ENCODE assay signal across 8 cellular contexts in the genomic region with DNA sequence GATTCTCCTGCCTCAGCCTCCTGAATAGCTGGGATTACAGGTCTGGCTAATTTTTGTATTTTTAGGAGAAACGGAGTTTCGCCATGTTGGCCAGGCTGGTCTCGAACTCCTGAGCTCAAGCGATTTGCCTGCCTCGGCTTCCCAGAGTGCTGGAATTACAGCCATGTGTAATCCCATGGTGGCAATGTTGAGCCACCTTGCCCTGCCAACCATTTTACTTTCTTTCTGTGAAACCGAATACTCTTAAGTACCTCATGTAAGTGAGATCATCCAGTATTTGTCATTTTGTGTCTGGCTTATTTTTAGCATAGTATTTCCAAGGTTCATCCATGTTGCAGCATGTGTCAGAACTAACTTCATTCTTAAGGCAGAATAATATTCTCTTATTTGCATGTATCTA. TPM values are rescaled to one million over a fixed set of nuclear protein-coding genes. Genes with fewer than 3 reads are reported as not detected.
A peak's percentile ranks its signal among the peaks of the same experiment; 100 is the strongest.
DNase-seq lines count a peak whose midpoint lies in the region; ATAC-seq, FAIRE-seq and TF ChIP-seq lines count a peak whose summit lies in the region.

No MANE protein-coding gene starts in this region.

- intact Hi-C loops in sciatic nerve (cut with DNase I) = no loop called here

- TF ChIP-seq RAD21 in A549 (conservative IDR thresholded peaks at IDR 0.05 in 1 of 2, IDR thresholded peaks at IDR 0.05 in 1 of 2) = peak; percentile 9 to 17; a peak in 1 of 5 replicates

- H3K9me3 ChIP-seq in A549 = no peaks in the 10 kb centered on the region
- no peaks in the 10 kb centered on the region for H3K9me3 ChIP-seq in HUES48 (ENCODE audit: control insufficient read depth, insufficient read depth, low read length)
- H3K9me3 ChIP-seq in mesodermal cell (ENCODE audit: control insufficient read depth, low read length) = no peaks in the 10 kb centered on the region

- no peaks in the 10 kb centered on the region for H3K27me3 ChIP-seq in HUES48 (ENCODE audit: control insufficient read depth, insufficient read depth, low read length)

- no peak for TF ChIP-seq CTCF in A549 (IDR thresholded peaks at IDR 0.05)
- TF ChIP-seq CTCF in astrocyte of the spinal cord (IDR thresholded peaks at IDR 0.05; ENCODE audit: low read depth, low read length) = no peak

- POLR2A ChIA-PET in A549 (lab: Yijun Ruan, JAX) = interaction anchor here (0.9 kb wide), 1 partner anchor 29 kb away, joined by 3 read pairs; no protein-coding TSS in a partner anchor

- FAIRE-seq in A549 (lab: Jason Lieb, UNC) = no peak

- peak overlapping the region; percentile 32 to 74; a peak in 5 of 6 replicates for H3K27ac ChIP-seq in A549
- H3K27ac ChIP-seq in HUES48 (ENCODE audit: low read depth, low read length) = peak overlapping the region; percentile 83
- peak overlapping the region; percentile 60 for H3K27ac ChIP-seq in mesodermal cell (ENCODE audit: low read depth, low read length, severe bottlenecking)

- H3K4me3 ChIP-seq in A549 (peak overlapping the region; percentile 5; the same call in 1 of the 3 replicates), HUES48 (ENCODE audit: low read depth, low read length) (no peak overlapping the region; the same call in 1 of the 2 replicates), astrocyte of the spinal cord (ENCODE audit: low read depth, low read length) (no peak overlapping the region), mesodermal cell (ENCODE audit: extremely low read depth, insufficient read depth, low read length, poor library complexity, severe bottlenecking) (no peak overlapping the region)

- WGBS in A549 (ENCODE audit: missing lambda C conversion rate) = 67% methylated on average over 6 of the region's 6 CpGs
- WGBS in mesodermal cell (ENCODE audit: insufficient coverage in 2 of 2), 2 experiments = 91 to 100% methylated on average over 5 of the region's 6 CpGs

- peak overlapping the region; percentile 73 for H3K4me2 ChIP-seq in A549

- in situ Hi-C loops in astrocyte of the spinal cord (cut with HindIII; ENCODE audit: low sequenced_read_pairs) = no loop called here

- CTCF ChIA-PET in A549 (lab: Yijun Ruan, JAX) = interaction anchor here (0.9 to 7.3 kb wide), 3 partner anchors 53 to 76 kb away, joined by 3 to 45 read pairs (median 3); no protein-coding TSS in a partner anchor

- ATAC-seq in A549 (peak; percentile 28 to 42; a peak in 4 of 6 replicates), sciatic nerve (no peak)

- no peak for TF ChIP-seq EP300 in A549 (IDR thresholded peaks at IDR 0.05)

- DNase-seq in A549 (ENCODE audit: low read depth in 1 of 2, low spot score in 1 of 2) (peak in 1 of 2 experiments; percentile 50), astrocyte of the spinal cord (ENCODE audit: low read depth, low spot score) (peak; percentile 73), sciatic nerve (ENCODE audit: low spot score) (no peak), MV-4-11 (lab: John Stamatoyannopoulos, UW) (no peak), NCI-H1694 treated with DMSO at 0.1 percent for 48 hours (lab: John Stamatoyannopoulos, UW) (no peak)
- DNase-seq in activated CD8-positive, alpha-beta memory T cell treated with anti-CD3 and anti-CD28 coated beads, Interleukin-2, amount 50 U/mL, for 48 hours = no peak

- H3K4me1 ChIP-seq in A549 (peaks cover 92% of the 10 kb centered on the region), HUES48 (ENCODE audit: control insufficient read depth, insufficient read depth, low read length) (peaks cover 73% of the 10 kb centered on the region), mesodermal cell (ENCODE audit: control insufficient read depth, insufficient read depth, low read length, poor library complexity, severe bottlenecking) (peaks cover 78% of the 10 kb centered on the region)

- no peak overlapping the region for H3K9ac ChIP-seq in HUES48 (ENCODE audit: low read depth, low read length)

- no peak for TF ChIP-seq POLR2A in A549 (IDR thresholded peaks at IDR 0.05; ENCODE audit: low read length)

- H3K36me3 ChIP-seq in HUES48 (ENCODE audit: control insufficient read depth, insufficient read depth, low read length) (peaks cover 10% of the 10 kb centered on the region), mesodermal cell (ENCODE audit: control insufficient read depth, insufficient read depth, low read length) (peaks cover 45% of the 10 kb centered on the region)

TF ChIP-seq in A549, 52 proteins besides CTCF, POLR2A, EP300 and RAD21:
- TF ChIP-seq FOSB (CRISPR knock-in tag; IDR thresholded peaks at IDR 0.05) (no peak), NFE2L2 (conservative IDR thresholded peaks at IDR 0.05; ENCODE audit: low read length) (no peak), HEYL (CRISPR knock-in tag; IDR thresholded peaks at IDR 0.05) (no peak), TFCP2L1 (CRISPR knock-in tag; IDR thresholded peaks at IDR 0.05) (no peak), CHD4 (IDR thresholded peaks at IDR 0.05; ENCODE audit: borderline replicate concordance) (no peak), RNF2 (IDR thresholded peaks at IDR 0.05; ENCODE audit: borderline replicate concordance, low read depth) (no peak), HDAC2 (IDR thresholded peaks at IDR 0.05) (no peak), CBX8 (IDR thresholded peaks at IDR 0.05) (no peak), FOSL2 (IDR thresholded peaks at IDR 0.05) (no peak), FOSL2 (CRISPR knock-in tag; IDR thresholded peaks at IDR 0.05) (no peak), CHD2 (IDR thresholded peaks at IDR 0.05; ENCODE audit: low read length, partially characterized antibody) (no peak), E2F6 (IDR thresholded peaks at IDR 0.05; ENCODE audit: borderline replicate concordance, low read depth) (no peak), TP53 (CRISPR knock-in tag; IDR thresholded peaks at IDR 0.05) (no peak), HOXB13 (CRISPR knock-in tag; IDR thresholded peaks at IDR 0.05; ENCODE audit: low read depth) (no peak)

RNA-seq across cellular contexts. Expression of gene PRRC2B, which starts 8.2 kb away (rescaled TPM):
- polyA plus RNA-seq in A549 (2011; rRNA removed) (35.6 and 57.0 TPM in 2 replicates), A549 (2017; fragmentation: RNase III; extraction: RNeasy Plus Mini Kit Qiagen cat#74134 plus additional on column Dnase treatment) (44.9 to 47.3 TPM (median 45.5 TPM) in 3 replicates)
- 24.9 and 37.2 TPM in 2 replicates for polyA plus RNA-seq in A549 (2012; cell fraction: cytosol; rRNA removed)
- 128 and 136 TPM in 2 replicates for polyA plus RNA-seq in A549 (2012; cell fraction: nucleus; rRNA removed)
- polyA minus RNA-seq in A549 (2011; rRNA and poly(A)+ RNA removed) = 91.0 and 93.7 TPM in 2 replicates
- polyA plus RNA-seq in mesodermal cell (2013, experiment 1 of 2) = 146 TPM
- 117 TPM for polyA plus RNA-seq in mesodermal cell (2013, experiment 2 of 2)
- 252 TPM for total RNA-seq in sciatic nerve
